ENCODE assay signal across 9 cellular contexts in genomic region chr20:20824924-20825584, GRCh38.
DNase-seq lines count a peak whose midpoint lies in the region; ATAC-seq and TF ChIP-seq lines count a peak whose summit lies in the region.
"Had no signal": no experiment of that assay in that cellular context is flagged by ENCODE, and none has a peak within 500 bp of the region (broad histone marks: within the 10 kb centered on the region; RNA-seq: fewer than 3 reads in every experiment).

No MANE protein-coding gene starts in this region.

- TF ChIP-seq CTCF in GM12865 (IDR thresholded peaks at IDR 0.05; ENCODE audit: insufficient read depth, low read depth, low read length, missing control alignments) = peak; percentile 74

- H3K9me3 Mint-ChIP-seq in activated CD8-positive, alpha-beta T cell treated with anti-CD3 and anti-CD28 coated beads, Interleukin-2, amount 10 ng/mL, durations not matched to agents 7 days and 5 days (ENCODE audit: insufficient read depth) = no peaks in the 10 kb centered on the region
- H3K9me3 Mint-ChIP-seq in natural killer cell treated with Interleukin-12 subunit alpha and Interleukin-12 subunit beta and Interleukin-15 and Interleukin-18, amount 100 ng/mL, for 72 hours = no peaks in the 10 kb centered on the region
- H3K9me3 Mint-ChIP-seq: dendritic cell treated with granulocyte-macrophage colony-stimulating factor and Interleukin-4, amounts not matched to agents 40 ng/mL and 50 ng/mL, for 4 days had no signal

- DNase-seq in GM12865 (ENCODE audit: low read depth) (peak; percentile 72), NCI-H69 (lab: John Stamatoyannopoulos, UW) (peak; percentile 82), dedifferentiated amniotic fluid mesenchymal stem cell (ENCODE audit: extremely low spot score) (no peak)
- peak; percentile 70 for DNase-seq in activated CD8-positive, alpha-beta T cell treated with anti-CD3 and anti-CD28 coated beads, Interleukin-2, amount 10 ng/mL, durations not matched to agents 7 days and 5 days
- peak; percentile 77 for DNase-seq in natural killer cell treated with Interleukin-12 subunit alpha and Interleukin-12 subunit beta and Interleukin-15 and Interleukin-18, amount 100 ng/mL, for 72 hours (ENCODE audit: low spot score)

- ATAC-seq in HG03135 (IDR thresholded peaks at IDR 0.05; ENCODE audit: unreplicated experiment) = peak; percentile 60
- peak; percentile 72 for ATAC-seq in activated CD8-positive, alpha-beta T cell treated with anti-CD3 and anti-CD28 coated beads, Interleukin-2, amount 10 ng/mL, durations not matched to agents 7 days and 5 days
- ATAC-seq in esophagus mucosa = peak; percentile 50
- peak; percentile 41 to 57 for ATAC-seq in natural killer cell treated with Interleukin-12 subunit alpha and Interleukin-12 subunit beta and Interleukin-15 and Interleukin-18, amount 100 ng/mL, for 72 hours

- H3K27me3 Mint-ChIP-seq in activated CD8-positive, alpha-beta T cell treated with anti-CD3 and anti-CD28 coated beads, Interleukin-2, amount 10 ng/mL, durations not matched to agents 7 days and 5 days (ENCODE audit: low read depth) = peaks cover 11% of the 10 kb centered on the region
- peaks cover 8 to 27% of the 10 kb centered on the region in 2 donors for H3K27me3 Mint-ChIP-seq in natural killer cell treated with Interleukin-12 subunit alpha and Interleukin-12 subunit beta and Interleukin-15 and Interleukin-18, amount 100 ng/mL, for 72 hours

- no peak overlapping the region for H3K4me3 ChIP-seq in GM12865 (ENCODE audit: low read depth, low read length)
- H3K4me3 ChIP-seq in subcutaneous abdominal adipose tissue (ENCODE audit: low read depth in 1 of 5, low read length in 5 of 5) = peak overlapping the region; percentile 28 to 52 (median 51)

- no peak overlapping the region for H3K27ac Mint-ChIP-seq in activated CD8-positive, alpha-beta T cell treated with anti-CD3 and anti-CD28 coated beads, Interleukin-2, amount 10 ng/mL, durations not matched to agents 7 days and 5 days
- no peak overlapping the region for H3K27ac Mint-ChIP-seq in natural killer cell treated with Interleukin-12 subunit alpha and Interleukin-12 subunit beta and Interleukin-15 and Interleukin-18, amount 100 ng/mL, for 72 hours
- H3K27ac Mint-ChIP-seq: dendritic cell treated with granulocyte-macrophage colony-stimulating factor and Interleukin-4, amounts not matched to agents 40 ng/mL and 50 ng/mL, for 4 days had no signal

- POLR2A ChIA-PET in activated CD8-positive, alpha-beta T cell treated with anti-CD3 and anti-CD28 coated beads, Interleukin-2, amount 10 ng/mL, durations not matched to agents 7 days and 5 days (lab: Charles Lee) = no interaction called here

- peak overlapping the region in 3 of 5 donors; percentile 39 to 62 (median 56) for H3K9ac ChIP-seq in subcutaneous abdominal adipose tissue (ENCODE audit: low read length in 5 of 5)

- peaks cover 4 to 30% (median 24%) of the 10 kb centered on the region in 5 donors for H3K4me1 ChIP-seq in subcutaneous abdominal adipose tissue (ENCODE audit: control insufficient read depth in 5 of 5, insufficient read depth in 5 of 5, low read length in 5 of 5)

- H3K36me3 Mint-ChIP-seq in activated CD8-positive, alpha-beta T cell treated with anti-CD3 and anti-CD28 coated beads, Interleukin-2, amount 10 ng/mL, durations not matched to agents 7 days and 5 days (ENCODE audit: low read depth) = no peaks in the 10 kb centered on the region
- H3K36me3 Mint-ChIP-seq in natural killer cell treated with Interleukin-12 subunit alpha and Interleukin-12 subunit beta and Interleukin-15 and Interleukin-18, amount 100 ng/mL, for 72 hours = no peaks in the 10 kb centered on the region

- H3K4me1 Mint-ChIP-seq in activated CD8-positive, alpha-beta T cell treated with anti-CD3 and anti-CD28 coated beads, Interleukin-2, amount 10 ng/mL, durations not matched to agents 7 days and 5 days (ENCODE audit: low read depth) = no peaks in the 10 kb centered on the region
- peaks cover 0 to 4% of the 10 kb centered on the region in 2 donors for H3K4me1 Mint-ChIP-seq in natural killer cell treated with Interleukin-12 subunit alpha and Interleukin-12 subunit beta and Interleukin-15 and Interleukin-18, amount 100 ng/mL, for 72 hours (ENCODE audit: low read depth in 2 of 2)

- H3K4me3 Mint-ChIP-seq in activated CD8-positive, alpha-beta T cell treated with anti-CD3 and anti-CD28 coated beads, Interleukin-2, amount 10 ng/mL, durations not matched to agents 7 days and 5 days = no peak overlapping the region
- H3K4me3 Mint-ChIP-seq in natural killer cell treated with Interleukin-12 subunit alpha and Interleukin-12 subunit beta and Interleukin-15 and Interleukin-18, amount 100 ng/mL, for 72 hours = no peak overlapping the region
- H3K4me3 Mint-ChIP-seq: dendritic cell treated with granulocyte-macrophage colony-stimulating factor and Interleukin-4, amounts not matched to agents 40 ng/mL and 50 ng/mL, for 4 days had no signal

- CTCF ChIA-PET in activated CD8-positive, alpha-beta T cell treated with anti-CD3 and anti-CD28 coated beads, Interleukin-2, amount 10 ng/mL, durations not matched to agents 7 days and 5 days (lab: Charles Lee) = interaction anchor here (0.7 to 5.9 kb wide), 20 partner anchors 10 to 232 kb away, joined by 3 to 20 read pairs (median 4); no protein-coding TSS in a partner anchor

- no peaks in the 10 kb centered on the region for H3K36me3 ChIP-seq in subcutaneous abdominal adipose tissue (ENCODE audit: control insufficient read depth in 5 of 5, insufficient read depth in 5 of 5, low read length in 5 of 5)

- peak overlapping the region; percentile 67 for H3K27ac ChIP-seq in subcutaneous abdominal adipose tissue (ENCODE audit: low read depth, low read length)

- peaks cover 0 to 3% (median 0%) of the 10 kb centered on the region in 5 donors for H3K9me3 ChIP-seq in subcutaneous abdominal adipose tissue (ENCODE audit: control insufficient read depth in 5 of 5, low read length in 5 of 5)

- H3K27me3 ChIP-seq in subcutaneous abdominal adipose tissue (ENCODE audit: control insufficient read depth in 5 of 5, insufficient read depth in 4 of 5, low read length in 5 of 5) = peaks cover 0 to 10% (median 0%) of the 10 kb centered on the region in 5 donors
